5 cellular contexts compared by ENCODE assay signal in genomic region chr19:12678039-12678438, GRCh38. TPM values are rescaled to one million over a fixed set of nuclear protein-coding genes. Genes with fewer than 3 reads are reported as not detected.
"Had no signal": no experiment of that assay in that cellular context is flagged by ENCODE, and none has a peak within 500 bp of the region (broad histone marks: within the 10 kb centered on the region; RNA-seq: fewer than 3 reads in every experiment).

No MANE protein-coding gene starts in this region.

RNA-seq across cellular contexts. Expression of gene GNG14, which starts 9.8 kb away (rescaled TPM):
- total RNA-seq: GM23338, H1, H9, HT-29 had no signal
- polyA plus RNA-seq: GM23338, H1, IgD-negative memory B cell had no signal
